Comparison of ENCODE assay signal across 8 cellular contexts in the genomic region with DNA sequence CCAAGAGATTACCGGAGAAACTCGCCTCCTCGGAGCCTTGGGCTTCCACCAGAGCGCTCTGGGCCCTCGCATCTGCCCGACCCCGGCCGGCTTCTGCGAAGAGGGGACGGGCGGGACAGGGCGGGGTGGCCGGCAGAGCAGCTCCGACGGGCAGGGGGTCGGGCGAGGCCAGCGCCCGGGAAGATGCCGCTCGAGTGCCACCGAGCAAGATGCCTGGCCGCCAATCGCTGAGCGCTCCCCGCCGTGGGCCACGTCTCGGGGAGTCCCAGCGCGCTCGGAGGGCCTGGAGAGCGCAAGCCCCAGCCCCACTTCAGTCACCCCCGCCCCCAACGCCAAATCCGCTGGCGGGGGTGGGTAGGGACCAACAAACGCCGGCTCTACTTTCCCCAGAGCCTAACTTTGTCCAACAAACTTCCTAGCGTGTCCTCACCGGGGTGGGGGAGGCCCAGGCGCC. TPM values are rescaled to one million over a fixed set of nuclear protein-coding genes. Genes with fewer than 3 reads are reported as not detected.
DNase-seq lines count a peak whose midpoint lies in the region; FAIRE-seq and TF ChIP-seq lines count a peak whose summit lies in the region.

No MANE protein-coding gene starts in this region.

- peak overlapping the region; percentile 47 for H3K27ac ChIP-seq in OCI-LY3 (ENCODE audit: low read length)
- no peak overlapping the region for H3K27ac ChIP-seq in ectodermal cell (ENCODE audit: insufficient read depth, low read depth, low read length, poor library complexity, severe bottlenecking)

- H3K36me3 ChIP-seq in H7 (replicated peaks; ENCODE audit: control insufficient read depth, insufficient read depth, low read length) (no peaks in the 10 kb centered on the region; the same call in 1 of the 2 replicates), OCI-LY3 (replicated peaks; ENCODE audit: low read depth, low read length) (peaks cover 39% of the 10 kb centered on the region), ectodermal cell (ENCODE audit: control insufficient read depth, insufficient read depth, low read length) (no peaks in the 10 kb centered on the region), mucosa of stomach (ENCODE audit: control insufficient read depth, insufficient read depth, low read length) (no peaks in the 10 kb centered on the region)

- in situ Hi-C loops in GM13976 (cut with MboI; ENCODE audit: low sequenced_read_pairs, unreplicated experiment): no loop called here

- H3K9ac ChIP-seq in OCI-LY3 (ENCODE audit: low read length): peak overlapping the region; percentile 77
- H3K9ac ChIP-seq in mucosa of stomach (ENCODE audit: low read length): peak overlapping the region; percentile 75

- H3K4me1 ChIP-seq in OCI-LY3 (ENCODE audit: low read length) (peaks cover 29% of the 10 kb centered on the region), ectodermal cell (ENCODE audit: control insufficient read depth, insufficient read depth, low read length) (peaks cover 4% of the 10 kb centered on the region), mucosa of stomach (ENCODE audit: control insufficient read depth, insufficient read depth, low read length) (peaks cover 9% of the 10 kb centered on the region)

- H2AFZ ChIP-seq in OCI-LY3 (ENCODE audit: low read depth, low read length): no peak overlapping the region

- FAIRE-seq in GM19239 (lab: Jason Lieb, UNC): no peak

- H3K79me2 ChIP-seq in OCI-LY3 (ENCODE audit: low read length): peaks cover 54% of the 10 kb centered on the region

- H3K9me3 ChIP-seq in OCI-LY3 (ENCODE audit: insufficient read depth, low read length) (no peaks in the 10 kb centered on the region), ectodermal cell (ENCODE audit: control insufficient read depth, low read length) (no peaks in the 10 kb centered on the region), mucosa of stomach (ENCODE audit: control insufficient read depth, low read length) (no peaks in the 10 kb centered on the region)

- TF ChIP-seq CTCF in GM13976 (IDR thresholded peaks at IDR 0.05; ENCODE audit: borderline replicate concordance, control extremely low read depth, extremely low read depth, insufficient read depth, missing control alignments): no peak
- no peak for TF ChIP-seq CTCF in OCI-LY3 (IDR thresholded peaks at IDR 0.05; ENCODE audit: low read depth, low read length)

- peak overlapping the region; percentile 84 for H3K4me2 ChIP-seq in OCI-LY3 (ENCODE audit: low read length)

- H3K27me3 ChIP-seq in H7 (ENCODE audit: control insufficient read depth, insufficient read depth, low read length) (no peaks in the 10 kb centered on the region), OCI-LY3 (ENCODE audit: low read depth, low read length) (no peaks in the 10 kb centered on the region), ectodermal cell (ENCODE audit: control insufficient read depth, insufficient read depth, low read length, poor library complexity, severe bottlenecking) (peaks cover 40% of the 10 kb centered on the region), mucosa of stomach (ENCODE audit: control insufficient read depth, insufficient read depth, low read length) (no peaks in the 10 kb centered on the region)

- H3K4me3 ChIP-seq in H7 (ENCODE audit: insufficient read depth, low read depth, low read length) (peak overlapping the region; percentile 81), OCI-LY3 (ENCODE audit: low read length) (peak overlapping the region; percentile 93), ectodermal cell (ENCODE audit: insufficient read depth, low read depth, low read length) (peak overlapping the region; percentile 77), mucosa of stomach (ENCODE audit: low read length) (peak overlapping the region; percentile 52)

- DNase-seq in GM13976 (ENCODE audit: low spot score): peak; percentile 55
- DNase-seq in H7: peak; percentile 80
- no peak for DNase-seq in islet precursor cell
- no peak for DNase-seq in GM19239 (ENCODE audit: insufficient read length, low spot score)
- no peak for DNase-seq in NOMO-1 treated with DMSO at 0.1 percent for 48 hours (lab: John Stamatoyannopoulos, UW; ENCODE audit: unreplicated experiment)

- 0% methylated on average over 42 of the region's 42 CpGs for WGBS in ectodermal cell, 2 experiments

- peaks cover 45% of the 10 kb centered on the region for H4K20me1 ChIP-seq in OCI-LY3 (ENCODE audit: insufficient read depth, low read length)

RNA-seq across cellular contexts. Expression of a gene that starts 0.5 kb away (rescaled TPM):
- total RNA-seq in H7 (2014; rRNA removed; shearing (Covaris generic)): 53.2 and 67.4 TPM in 2 replicates
- polyA plus RNA-seq in ectodermal cell (2013, experiment 1 of 4): 12.9 TPM
- 13.8 TPM for polyA plus RNA-seq in ectodermal cell (2013, experiment 2 of 4)
- 11.5 TPM for polyA plus RNA-seq in ectodermal cell (2013, experiment 3 of 4)
- 13.7 TPM for polyA plus RNA-seq in ectodermal cell (2013, experiment 4 of 4)

Comparison
In these comparisons a context has a peak if more than half of its experiments do, and no peak if none do; other contexts are left out.
1. DNase-seq: peak in GM13976 (single experiment) and H7 (single experiment); none in islet precursor cell (single experiment), GM19239 (single experiment) and NOMO-1 treated with DMSO at 0.1 percent for 48 hours (single experiment).
2. Peak in every context shown above with its lines, with median percentiles within 50 percentile points of each other: H3K4me3 ChIP-seq.